In the genomic region with DNA sequence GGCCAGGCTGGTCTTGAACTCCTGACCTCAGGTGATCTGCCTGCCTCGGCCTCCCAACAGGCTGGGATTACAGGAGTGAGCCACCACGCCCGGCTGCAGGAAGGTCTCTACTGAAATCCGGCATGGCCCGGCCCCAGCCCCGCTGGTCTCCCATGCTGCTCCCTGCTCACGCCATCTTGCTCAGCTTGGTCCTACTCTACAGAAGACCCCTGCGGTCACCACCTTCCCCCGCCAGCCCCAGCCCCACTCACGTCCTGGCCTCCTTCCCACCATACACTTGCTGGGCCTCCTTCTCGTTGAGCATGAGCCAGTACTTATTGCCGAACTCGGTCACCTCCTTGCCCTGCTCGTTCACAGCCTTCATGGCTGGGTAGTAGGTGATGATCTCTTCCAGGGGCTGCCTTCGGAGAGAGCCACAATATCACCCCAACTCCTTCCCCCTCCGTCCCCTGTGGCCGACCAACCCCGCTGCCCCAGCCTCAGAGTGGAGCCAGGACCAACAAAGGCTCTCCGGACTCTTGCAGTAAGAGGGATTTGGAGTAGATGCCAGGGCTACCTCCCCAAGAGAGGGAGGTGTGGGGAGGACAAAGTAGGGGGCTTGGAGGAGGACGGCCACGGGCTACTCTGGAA, we compare ENCODE assay signal across 1 cellular context.
TF ChIP-seq lines count a peak whose summit lies in the region.

No MANE protein-coding gene starts in this region.

TF ChIP-seq in SK-N-SH treated with all-trans-retinoic acid at 6 μM for 48 hours, 23 proteins besides CTCF, POLR2A, EP300 and RAD21 (continued from another document):
- TF ChIP-seq, protein P1, sequence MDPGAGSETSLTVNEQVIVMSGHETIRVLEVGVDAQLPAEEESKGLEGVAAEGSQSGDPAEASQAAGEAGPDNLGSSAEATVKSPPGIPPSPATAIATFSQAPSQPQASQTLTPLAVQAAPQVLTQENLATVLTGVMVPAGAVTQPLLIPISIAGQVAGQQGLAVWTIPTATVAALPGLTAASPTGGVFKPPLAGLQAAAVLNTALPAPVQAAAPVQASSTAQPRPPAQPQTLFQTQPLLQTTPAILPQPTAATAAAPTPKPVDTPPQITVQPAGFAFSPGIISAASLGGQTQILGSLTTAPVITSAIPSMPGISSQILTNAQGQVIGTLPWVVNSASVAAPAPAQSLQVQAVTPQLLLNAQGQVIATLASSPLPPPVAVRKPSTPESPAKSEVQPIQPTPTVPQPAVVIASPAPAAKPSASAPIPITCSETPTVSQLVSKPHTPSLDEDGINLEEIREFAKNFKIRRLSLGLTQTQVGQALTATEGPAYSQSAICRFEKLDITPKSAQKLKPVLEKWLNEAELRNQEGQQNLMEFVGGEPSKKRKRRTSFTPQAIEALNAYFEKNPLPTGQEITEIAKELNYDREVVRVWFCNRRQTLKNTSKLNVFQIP (CRISPR knock-in tag; IDR thresholded peaks at IDR 0.05; ENCODE audit: borderline replicate concordance, low read depth), result no peak
- TF ChIP-seq ZC3H10 (CRISPR knock-in tag; IDR thresholded peaks at IDR 0.05) (no peak), ISL1 (CRISPR knock-in tag; IDR thresholded peaks at IDR 0.05) (no peak), TOX (CRISPR knock-in tag; IDR thresholded peaks at IDR 0.05; ENCODE audit: borderline replicate concordance) (no peak), ESRRG (CRISPR knock-in tag; IDR thresholded peaks at IDR 0.05) (no peak), CSDC2 (CRISPR knock-in tag; IDR thresholded peaks at IDR 0.05) (no peak), ZNF565 (CRISPR knock-in tag; conservative IDR thresholded peaks at IDR 0.05; ENCODE audit: low read depth) (no peak), ZNF8 (CRISPR knock-in tag; IDR thresholded peaks at IDR 0.05) (no peak)
- TF ChIP-seq, protein P2, sequence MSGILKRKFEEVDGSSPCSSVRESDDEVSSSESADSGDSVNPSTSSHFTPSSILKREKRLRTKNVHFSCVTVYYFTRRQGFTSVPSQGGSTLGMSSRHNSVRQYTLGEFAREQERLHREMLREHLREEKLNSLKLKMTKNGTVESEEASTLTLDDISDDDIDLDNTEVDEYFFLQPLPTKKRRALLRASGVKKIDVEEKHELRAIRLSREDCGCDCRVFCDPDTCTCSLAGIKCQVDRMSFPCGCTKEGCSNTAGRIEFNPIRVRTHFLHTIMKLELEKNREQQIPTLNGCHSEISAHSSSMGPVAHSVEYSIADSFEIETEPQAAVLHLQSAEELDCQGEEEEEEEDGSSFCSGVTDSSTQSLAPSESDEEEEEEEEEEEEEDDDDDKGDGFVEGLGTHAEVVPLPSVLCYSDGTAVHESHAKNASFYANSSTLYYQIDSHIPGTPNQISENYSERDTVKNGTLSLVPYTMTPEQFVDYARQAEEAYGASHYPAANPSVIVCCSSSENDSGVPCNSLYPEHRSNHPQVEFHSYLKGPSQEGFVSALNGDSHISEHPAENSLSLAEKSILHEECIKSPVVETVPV (CRISPR knock-in tag; IDR thresholded peaks at IDR 0.05), result no peak
- TF ChIP-seq, protein P3, sequence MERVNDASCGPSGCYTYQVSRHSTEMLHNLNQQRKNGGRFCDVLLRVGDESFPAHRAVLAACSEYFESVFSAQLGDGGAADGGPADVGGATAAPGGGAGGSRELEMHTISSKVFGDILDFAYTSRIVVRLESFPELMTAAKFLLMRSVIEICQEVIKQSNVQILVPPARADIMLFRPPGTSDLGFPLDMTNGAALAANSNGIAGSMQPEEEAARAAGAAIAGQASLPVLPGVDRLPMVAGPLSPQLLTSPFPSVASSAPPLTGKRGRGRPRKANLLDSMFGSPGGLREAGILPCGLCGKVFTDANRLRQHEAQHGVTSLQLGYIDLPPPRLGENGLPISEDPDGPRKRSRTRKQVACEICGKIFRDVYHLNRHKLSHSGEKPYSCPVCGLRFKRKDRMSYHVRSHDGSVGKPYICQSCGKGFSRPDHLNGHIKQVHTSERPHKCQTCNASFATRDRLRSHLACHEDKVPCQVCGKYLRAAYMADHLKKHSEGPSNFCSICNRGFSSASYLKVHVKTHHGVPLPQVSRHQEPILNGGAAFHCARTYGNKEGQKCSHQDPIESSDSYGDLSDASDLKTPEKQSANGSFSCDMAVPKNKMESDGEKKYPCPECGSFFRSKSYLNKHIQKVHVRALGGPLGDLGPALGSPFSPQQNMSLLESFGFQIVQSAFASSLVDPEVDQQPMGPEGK (CRISPR knock-in tag; IDR thresholded peaks at IDR 0.05; ENCODE audit: borderline replicate concordance), result no peak
